In the genomic region with DNA sequence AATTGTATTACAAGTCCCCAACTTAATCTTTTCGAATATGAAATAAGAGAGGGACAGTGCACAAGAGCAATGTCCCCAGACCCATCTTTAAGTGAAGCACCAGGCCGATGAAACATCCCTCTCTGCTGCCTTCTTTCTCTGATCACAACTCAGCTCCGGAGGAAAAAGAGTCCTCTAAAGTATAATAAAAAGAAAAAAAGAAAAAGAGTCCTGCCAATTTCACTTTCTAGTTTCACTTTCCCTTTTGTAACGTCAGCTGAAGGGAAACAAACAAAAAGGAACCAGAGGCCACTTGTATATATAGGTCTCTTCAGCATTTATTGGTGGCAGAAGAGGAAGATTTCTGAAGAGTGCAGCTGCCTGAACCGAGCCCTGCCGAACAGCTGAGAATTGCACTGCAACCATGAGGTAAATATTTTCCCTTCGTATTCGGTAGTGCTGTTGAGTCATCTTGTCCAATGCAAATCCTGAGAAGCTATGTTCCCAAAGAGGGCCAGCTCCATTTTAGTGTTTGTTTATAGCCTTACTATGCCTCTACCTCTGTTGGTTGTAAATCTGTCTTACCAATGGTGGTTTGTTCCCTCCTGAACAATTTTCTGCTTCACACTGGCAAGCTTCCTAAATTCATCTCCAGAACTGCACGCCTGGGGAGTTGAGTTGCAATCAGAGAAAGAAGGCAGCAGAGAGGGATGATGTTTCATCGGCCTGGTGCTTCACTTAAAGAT, we compare ENCODE assay signal across 8 cellular contexts. TPM values are rescaled to one million over a fixed set of nuclear protein-coding genes. Genes with fewer than 3 reads are reported as not detected.
DNase-seq lines count a peak whose midpoint lies in the region; ATAC-seq and TF ChIP-seq lines count a peak whose summit lies in the region.

A gene with protein sequence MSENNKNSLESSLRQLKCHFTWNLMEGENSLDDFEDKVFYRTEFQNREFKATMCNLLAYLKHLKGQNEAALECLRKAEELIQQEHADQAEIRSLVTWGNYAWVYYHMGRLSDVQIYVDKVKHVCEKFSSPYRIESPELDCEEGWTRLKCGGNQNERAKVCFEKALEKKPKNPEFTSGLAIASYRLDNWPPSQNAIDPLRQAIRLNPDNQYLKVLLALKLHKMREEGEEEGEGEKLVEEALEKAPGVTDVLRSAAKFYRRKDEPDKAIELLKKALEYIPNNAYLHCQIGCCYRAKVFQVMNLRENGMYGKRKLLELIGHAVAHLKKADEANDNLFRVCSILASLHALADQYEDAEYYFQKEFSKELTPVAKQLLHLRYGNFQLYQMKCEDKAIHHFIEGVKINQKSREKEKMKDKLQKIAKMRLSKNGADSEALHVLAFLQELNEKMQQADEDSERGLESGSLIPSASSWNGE (plus strand): TSS at position 326 of the 725 bp plus-strand sequence. CDS start 78 bp downstream, at position 404.

- intact Hi-C loops in natural killer cell (cut with micrococcal nuclease): loop anchor here (2.0 kb wide), 2 partner anchors 67 to 113 kb away; a partner anchor contains a TSS

- H3K27me3 Mint-ChIP-seq in natural killer cell (ENCODE audit: low read depth in 2 of 2): no peaks in the 10 kb centered on the region

- no peak for TF ChIP-seq CTCF in natural killer cell (IDR thresholded peaks at IDR 0.05)

- ATAC-seq in GM18498 (IDR thresholded peaks at IDR 0.05; ENCODE audit: unreplicated experiment) (peak; percentile 76), HG02840 (IDR thresholded peaks at IDR 0.05; ENCODE audit: low FRiP score, unreplicated experiment) (peak; percentile 62), natural killer cell (peak; percentile 70 to 75 (median 75))

- DNase-seq in ACHN (peak; percentile 78), NCI-H2107 (lab: John Stamatoyannopoulos, UW) (peak; percentile 7), epithelial cell of prostate (ENCODE audit: low read depth, low spot score) (no peak), natural killer cell (no peak), ecto neural progenitor cell (ENCODE audit: low spot score) (no peak)
- peak; percentile 28 for DNase-seq in activated CD4-positive, alpha-beta T cell treated with anti-CD3 and anti-CD28 coated beads, Interleukin-2, amount 50 U/mL, for 1 hour

- H3K9me3 Mint-ChIP-seq in natural killer cell: peaks cover 0 to 4% of the 10 kb centered on the region in 2 donors

- peak within 1 kb of the TSS; percentile 71 for H3K27ac ChIP-seq in epithelial cell of prostate

- H3K4me1 Mint-ChIP-seq in natural killer cell: peaks cover 51 to 59% of the 10 kb centered on the region in 2 donors

- H3K4me3 Mint-ChIP-seq in natural killer cell: peak within 1 kb of the TSS; percentile 95

- peak within 1 kb of the TSS; percentile 95 to 98 for H3K27ac Mint-ChIP-seq in natural killer cell

- in situ Hi-C loops in ACHN (cut with HindIII; ENCODE audit: low pct_ligation_motif_present, low pct_unique_long_range_greater_than_20kb, low sequenced_read_pairs): no loop called here

- H3K36me3 Mint-ChIP-seq in natural killer cell: peaks cover 31% of the 10 kb centered on the region

RNA-seq across cellular contexts. Expression of the gene that starts here (rescaled TPM):
- 100 to 1,000 TPM in 1 of 3 donors, 10 to 100 TPM in 2; 21.8 to 103 (median 34.9) TPM for total RNA-seq in natural killer cell

Comparison
In these comparisons a context has a peak if more than half of its experiments do, and no peak if none do; other contexts are left out.
1. DNase-seq: peak in ACHN (single experiment), NCI-H2107 (single experiment) and activated CD4-positive, alpha-beta T cell treated with anti-CD3 and anti-CD28 coated beads, Interleukin-2, amount 50 U/mL, for 1 hour (single experiment); none in epithelial cell of prostate (single experiment), natural killer cell (single experiment) and ecto neural progenitor cell (single experiment).
2. Peak in every context shown above with its lines, with median percentiles within 50 percentile points of each other: ATAC-seq.